Comparison of ENCODE assay signal across 20 cellular contexts in the genomic region with DNA sequence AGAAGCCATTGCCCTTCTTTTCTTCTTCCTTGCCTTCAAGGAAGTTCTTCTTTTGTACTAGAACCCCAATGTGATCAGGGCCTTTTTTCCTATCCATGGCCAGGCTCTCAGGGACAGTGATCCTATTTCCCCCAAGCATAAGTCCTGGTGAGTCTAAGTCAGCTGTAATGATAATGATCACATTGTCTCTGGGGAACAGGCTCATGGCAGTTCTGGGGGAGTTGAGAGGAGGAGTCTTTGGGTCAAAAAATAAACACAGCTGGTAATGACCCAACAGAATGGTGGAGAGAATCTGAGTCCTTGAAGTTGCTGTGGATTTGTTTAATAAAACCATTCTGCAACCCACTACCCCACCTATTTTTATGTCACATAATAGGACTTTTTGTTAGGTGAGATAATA.
DNase-seq lines count a peak whose midpoint lies in the region; ATAC-seq and TF ChIP-seq lines count a peak whose summit lies in the region.
"Had no signal": no experiment of that assay in that cellular context is flagged by ENCODE, and none has a peak within 500 bp of the region (broad histone marks: within the 10 kb centered on the region; RNA-seq: fewer than 3 reads in every experiment).

No MANE protein-coding gene starts in this region.

- H3K27me3 ChIP-seq in osteoblast (ENCODE audit: insufficient read depth, low read length) (no peaks in the 10 kb centered on the region), ovary (no peaks in the 10 kb centered on the region)
- H3K27me3 ChIP-seq: ascending aorta, BLaER1 had no signal

- no peak overlapping the region for H2AFZ ChIP-seq in osteoblast (ENCODE audit: low read length)

- H3K4me1 ChIP-seq in osteoblast (ENCODE audit: insufficient read depth, low read length) (peaks cover 30% of the 10 kb centered on the region), ovary (ENCODE audit: insufficient read depth) (no peaks in the 10 kb centered on the region)
- H3K4me1 ChIP-seq: ascending aorta, BLaER1 had no signal

- H3K27ac ChIP-seq in cingulate gyrus (ENCODE audit: low read depth, low read length) (peak overlapping the region; percentile 4), osteoblast (ENCODE audit: low read depth, low read length) (peak overlapping the region; percentile 69), ovary (no peak overlapping the region)
- H3K27ac ChIP-seq: ascending aorta, BLaER1 had no signal

- peak; percentile 36 for DNase-seq in EL
- DNase-seq in NCI-H69 (lab: John Stamatoyannopoulos, UW): peak; percentile 63
- no peak for DNase-seq in osteoblast (ENCODE audit: insufficient read length, low spot score, missing footprints)
- no peak for DNase-seq in LoVo (ENCODE audit: low spot score)
- no peak for DNase-seq in T-helper 1 cell
- DNase-seq in ovary: no peak
- DNase-seq: activated CD4-positive, alpha-beta T cell treated with anti-CD3 and anti-CD28 coated beads for 36 hours; activated CD8-positive, alpha-beta memory T cell treated with anti-CD3 and anti-CD28 coated beads, Interleukin-2, amount 50 U/mL, for 4 hours; activated gamma-delta T cell treated with Interleukin-2 at 50 U/mL for 16 hours; mesendoderm; NCI-H1092 treated with DMSO at 0.1 percent for 48 hours; SHP77 treated with DMSO at 0.1 percent for 48 hours; stimulated activated CD4-positive, alpha-beta T cell treated with anti-CD3 and anti-CD28 coated beads, Interleukin-15, amount 100 ng/mL, for 24 hours; stimulated activated naive B cell treated with anti-CD40 and anti-IgM and Interleukin-4, amounts not matched to agents 10 μg/mL and 1 μg/mL and 100 μg/mL, for 72 hours; T-helper 9 cell; trophoblast cell had no signal

- intact Hi-C loops in ovary (cut with DNase I): no loop called here

- no peaks in the 10 kb centered on the region for H4K20me1 ChIP-seq in osteoblast (ENCODE audit: insufficient read depth, low read length)
- H4K20me1 ChIP-seq: BLaER1 had no signal

- TF ChIP-seq CTCF in osteoblast (IDR thresholded peaks at IDR 0.05; ENCODE audit: extremely low read depth, low read depth, low read length): no peak
- TF ChIP-seq CTCF in ovary (IDR thresholded peaks at IDR 0.05): no peak

- no peaks in the 10 kb centered on the region for H3K36me3 ChIP-seq in osteoblast (ENCODE audit: insufficient read depth, low read length)
- no peaks in the 10 kb centered on the region for H3K36me3 ChIP-seq in ovary
- H3K36me3 ChIP-seq: ascending aorta, BLaER1 had no signal

- no peak overlapping the region for H3K4me2 ChIP-seq in osteoblast (ENCODE audit: insufficient read depth, low read length)
- H3K4me2 ChIP-seq: BLaER1 had no signal

- H3K9me3 ChIP-seq in osteoblast (ENCODE audit: low read depth, low read length): no peaks in the 10 kb centered on the region
- no peaks in the 10 kb centered on the region for H3K9me3 ChIP-seq in ovary
- H3K9me3 ChIP-seq: ascending aorta, BLaER1 had no signal

- TF ChIP-seq POLR2A in ovary (IDR thresholded peaks at IDR 0.05): no peak

- no peaks in the 10 kb centered on the region for H3K79me2 ChIP-seq in osteoblast (ENCODE audit: insufficient read depth, low read length)

- ATAC-seq in GM18517 (IDR thresholded peaks at IDR 0.05; ENCODE audit: unreplicated experiment): no peak
- ATAC-seq: activated CD4-positive, alpha-beta T cell treated with anti-CD3 and anti-CD28 coated beads for 36 hours; stimulated activated naive B cell treated with anti-CD40 and anti-IgM and Interleukin-4, amounts not matched to agents 10 μg/mL and 1 μg/mL and 100 μg/mL, for 72 hours had no signal

- no peak for TF ChIP-seq EP300 in ovary (IDR thresholded peaks at IDR 0.05)

- no peak overlapping the region for H3K4me3 ChIP-seq in osteoblast (ENCODE audit: insufficient read depth, low read length)
- no peak overlapping the region for H3K4me3 ChIP-seq in ovary
- H3K4me3 ChIP-seq: ascending aorta, BLaER1 had no signal

Comparison
In these comparisons a context has a peak if more than half of its experiments do, and no peak if none do; other contexts are left out.
1. DNase-seq: peak in EL (single experiment) and NCI-H69 (single experiment); none in osteoblast (single experiment), LoVo (single experiment), T-helper 1 cell (0 of 5) and ovary (0 of 5).
2. H3K27ac ChIP-seq: peak in cingulate gyrus (single experiment) and osteoblast (single experiment); none in ovary (0 of 2).